In the genomic region with DNA sequence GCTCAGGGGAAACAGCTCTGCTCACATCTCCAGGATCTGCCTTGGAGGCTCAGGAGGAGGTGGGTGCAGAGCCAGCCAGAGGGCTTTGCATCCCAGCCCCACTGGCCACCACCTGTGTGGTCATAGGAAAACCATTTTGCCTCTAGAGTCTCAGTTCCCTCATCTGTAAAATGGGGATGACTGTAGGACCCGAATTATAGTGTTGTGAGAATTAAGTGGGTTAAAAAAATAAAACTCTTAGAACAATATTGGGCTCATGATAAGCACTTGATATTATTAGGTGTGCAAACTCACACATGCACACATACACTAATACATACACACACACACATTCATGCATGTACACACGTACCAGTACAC, we compare ENCODE assay signal across 1 cellular context.
TF ChIP-seq lines count a peak whose summit lies in the region.

No MANE protein-coding gene starts in this region.

TF ChIP-seq in H1, 55 proteins besides CTCF, POLR2A, EP300 and RAD21:
- no peak for TF ChIP-seq MAFK (IDR thresholded peaks at IDR 0.05; ENCODE audit: low read depth, low read length)
- peak; percentile 50; the same call in 1 of the 2 replicates for TF ChIP-seq KDM1A (IDR thresholded peaks at IDR 0.05; ENCODE audit: borderline replicate concordance, low read length)
- no peak for TF ChIP-seq ASH2L (IDR thresholded peaks at IDR 0.05; ENCODE audit: low read length)
- TF ChIP-seq CREB1 (IDR thresholded peaks at IDR 0.05) = no peak
- TF ChIP-seq TBP (IDR thresholded peaks at IDR 0.05; ENCODE audit: low read depth, low read length) = no peak
- TF ChIP-seq POU5F1 (IDR thresholded peaks at IDR 0.05; ENCODE audit: low read depth, low read length) = no peak
